In genomic region chr9:131447600-131447999, GRCh38 we compare ENCODE assay signal across 1 cellular context.
TF ChIP-seq lines count a peak whose summit lies in the region.

No MANE protein-coding gene starts in this region.

TF ChIP-seq in HEK293T, 16 proteins besides CTCF, POLR2A, EP300 and RAD21:
- TF ChIP-seq HDGF (IDR thresholded peaks at IDR 0.05; ENCODE audit: borderline replicate concordance) = no peak
- TF ChIP-seq ZNF384 (IDR thresholded peaks at IDR 0.05) = no peak
- TF ChIP-seq BHLHE40 (IDR thresholded peaks at IDR 0.05; ENCODE audit: borderline replicate concordance) = no peak
- TF ChIP-seq FOXA1 (IDR thresholded peaks at IDR 0.05) = no peak
- no peak for TF ChIP-seq ELF4 (IDR thresholded peaks at IDR 0.05)
